Comparison of ENCODE assay signal across 7 cellular contexts in the genomic region with DNA sequence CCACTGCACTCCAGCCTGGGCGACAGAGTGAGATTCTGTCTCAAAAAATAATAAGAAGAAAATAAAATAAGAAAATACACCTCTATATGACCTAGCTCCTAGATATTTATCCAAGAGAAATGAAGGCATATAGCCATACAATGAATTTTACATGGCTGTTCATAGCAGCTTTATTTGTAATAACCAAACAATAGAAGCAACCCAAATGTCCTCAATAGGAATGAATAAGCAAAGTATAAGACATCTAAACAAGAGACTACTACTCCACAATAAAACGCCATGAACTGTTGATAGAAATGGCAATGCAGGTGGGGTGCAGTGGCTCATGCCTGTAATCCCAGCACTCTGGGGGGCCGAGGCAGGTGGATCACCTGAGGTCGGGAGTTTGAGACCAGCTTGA. TPM values are rescaled to one million over a fixed set of nuclear protein-coding genes. Genes with fewer than 3 reads are reported as not detected.
"Had no signal": no experiment of that assay in that cellular context is flagged by ENCODE, and none has a peak within 500 bp of the region (broad histone marks: within the 10 kb centered on the region; RNA-seq: fewer than 3 reads in every experiment).

No MANE protein-coding gene starts in this region.

- H3K27ac ChIP-seq: HL-60 had no signal

- H3K4me3 ChIP-seq: K562 had no signal

- H3K4me3 Mint-ChIP-seq: IgD-negative memory B cell had no signal

- DNase-seq: IMR-90 had no signal

- H3K27ac Mint-ChIP-seq: IgD-negative memory B cell had no signal

RNA-seq across cellular contexts. Expression of a gene that starts 31.2 kb away (rescaled TPM):
- total RNA-seq: HepG2, HT-29, HT1080, IMR-90, K562 had no signal
- polyA plus RNA-seq: HepG2, IgD-negative memory B cell, IMR-90, K562 had no signal
